ENCODE assay signal across 17 cellular contexts in genomic region chr13:80924596-80924995, GRCh38.
DNase-seq lines count a peak whose midpoint lies in the region.
"Had no signal": no experiment of that assay in that cellular context is flagged by ENCODE, and none has a peak within 500 bp of the region (broad histone marks: within the 10 kb centered on the region; RNA-seq: fewer than 3 reads in every experiment).

No MANE protein-coding gene starts in this region.

- H2BK120ac ChIP-seq in neuronal stem cell (ENCODE audit: low read depth, low read length) = no peak overlapping the region
- no peak overlapping the region for H2BK120ac ChIP-seq in trophoblast cell (ENCODE audit: insufficient read depth, low read length, poor library complexity)

- H4K91ac ChIP-seq in neuronal stem cell (ENCODE audit: low read depth, low read length, poor library complexity) = no peak overlapping the region
- no peak overlapping the region for H4K91ac ChIP-seq in trophoblast cell (ENCODE audit: low read depth, low read length)

- no peak overlapping the region for H2BK15ac ChIP-seq in neuronal stem cell (ENCODE audit: low read length)

- H2AFZ ChIP-seq in neuronal stem cell (ENCODE audit: low read length) (peak overlapping the region; percentile 32), trophoblast cell (ENCODE audit: insufficient read depth, low read length, poor library complexity) (no peak overlapping the region)

- no peak overlapping the region for H3K18ac ChIP-seq in neuronal stem cell (ENCODE audit: low read length)
- no peak overlapping the region for H3K18ac ChIP-seq in trophoblast cell (ENCODE audit: low read length)

- WGBS in neuronal stem cell (ENCODE audit: extremely low coverage in 2 of 2, insufficient read length in 2 of 2, insufficient replicate concordance in 1 of 2), 2 donors = no CpG with 5 or more reads among the region's 5 CpGs
- WGBS in trophoblast cell (ENCODE audit: extremely low coverage, insufficient coverage, insufficient read length) = no CpG with 5 or more reads among the region's 5 CpGs

- H3K4ac ChIP-seq in neuronal stem cell (ENCODE audit: low read length) (no peak overlapping the region), trophoblast cell (ENCODE audit: low read depth, low read length) (no peak overlapping the region)

- H3K9ac ChIP-seq in neuronal stem cell (ENCODE audit: low read depth, low read length, poor library complexity) = no peak overlapping the region
- no peak overlapping the region for H3K9ac ChIP-seq in trophoblast cell (ENCODE audit: low read length)

- H2BK12ac ChIP-seq in neuronal stem cell (ENCODE audit: low read length) = no peak overlapping the region
- H2BK12ac ChIP-seq in trophoblast cell (ENCODE audit: low read length) = no peak overlapping the region

- no peak overlapping the region for H4K8ac ChIP-seq in neuronal stem cell (ENCODE audit: low read depth, low read length)
- H4K8ac ChIP-seq in trophoblast cell (ENCODE audit: low read depth, low read length) = no peak overlapping the region

- H3K79me2 ChIP-seq in trophoblast cell (ENCODE audit: control insufficient read depth, insufficient read depth, low read length, poor library complexity) = no peaks in the 10 kb centered on the region

- H3K36me3 ChIP-seq in neuronal stem cell (replicated peaks in 1 of 2; ENCODE audit: control insufficient read depth in 2 of 2, insufficient read depth in 2 of 2, low read length in 2 of 2) (no peaks in the 10 kb centered on the region), trophoblast cell (ENCODE audit: control insufficient read depth in 1 of 2, insufficient read depth in 2 of 2, low read length in 2 of 2) (no peaks in the 10 kb centered on the region)
- H3K36me3 ChIP-seq: esophagus muscularis mucosa, sigmoid colon, WERI-Rb-1 had no signal

- no peak overlapping the region for H4K12ac ChIP-seq in trophoblast cell (ENCODE audit: low read depth, low read length)

- H3K4me1 ChIP-seq in neuronal stem cell (ENCODE audit: control insufficient read depth in 2 of 2, insufficient read depth in 1 of 2, low read depth in 1 of 2, low read length in 2 of 2) = no peaks in the 10 kb centered on the region
- no peaks in the 10 kb centered on the region for H3K4me1 ChIP-seq in trophoblast cell (ENCODE audit: control insufficient read depth in 1 of 2, insufficient read depth in 2 of 2, low read length in 2 of 2)
- H3K4me1 ChIP-seq: esophagus muscularis mucosa, sigmoid colon had no signal

- no peaks in the 10 kb centered on the region for H3K79me1 ChIP-seq in neuronal stem cell (ENCODE audit: low read depth, low read length)
- no peaks in the 10 kb centered on the region for H3K79me1 ChIP-seq in trophoblast cell (ENCODE audit: low read length)

- H3K14ac ChIP-seq in neuronal stem cell (ENCODE audit: low read length) (no peak overlapping the region), trophoblast cell (ENCODE audit: low read length) (no peak overlapping the region)

- H2AK5ac ChIP-seq in neuronal stem cell (ENCODE audit: low read depth, low read length) (no peak overlapping the region), trophoblast cell (ENCODE audit: low read length) (no peak overlapping the region)

- H2BK5ac ChIP-seq in neuronal stem cell (ENCODE audit: low read length) (no peak overlapping the region), trophoblast cell (ENCODE audit: low read depth, low read length, poor library complexity) (no peak overlapping the region)

- peak; percentile 10 for DNase-seq in HT1080 (ENCODE audit: low read depth)
- peak; percentile 50 for DNase-seq in amniotic epithelial cell (ENCODE audit: low read depth)
- DNase-seq in fibroblast of peridontal ligament (ENCODE audit: extremely low read depth) = peak; percentile 12
- DNase-seq in neuronal stem cell (ENCODE audit: low spot score) = no peak
- DNase-seq in NCI-H2081 treated with DMSO at 0.1 percent for 48 hours (lab: John Stamatoyannopoulos, UW) = no peak
- no peak for DNase-seq in trophoblast cell
- DNase-seq in stimulated activated CD4-positive, alpha-beta T cell treated with anti-CD3 and anti-CD28 coated beads, Interleukin-4, amount 100 ng/mL, for 4 hours = no peak
- no peak for DNase-seq in amygdala (lab: John Stamatoyannopoulos, UW)
- DNase-seq: activated CD4-positive, alpha-beta T cell treated with anti-CD3 and anti-CD28 coated beads, Interleukin-2, amount 50 U/mL, for 48 hours; activated naive CD4-positive, alpha-beta T cell treated with anti-CD3 and anti-CD28 coated beads, Interleukin-2, amount 10 ng/mL, durations not matched to agents 7 days and 5 days; activated T-cell treated with anti-CD3 and anti-CD28 coated beads for 4 hours; GOT3; hypothalamus; MM.1S; sigmoid colon; WERI-Rb-1 had no signal

- H3K27me3 ChIP-seq in neuronal stem cell (ENCODE audit: control insufficient read depth in 3 of 3, insufficient read depth in 3 of 3, low read depth in 1 of 3, low read length in 3 of 3) (no peaks in the 10 kb centered on the region), trophoblast cell (ENCODE audit: insufficient read depth, low read length) (no peaks in the 10 kb centered on the region)
- H3K27me3 ChIP-seq: esophagus muscularis mucosa, sigmoid colon had no signal

- H3K9me3 ChIP-seq in neuronal stem cell (replicated peaks in 1 of 2; ENCODE audit: control insufficient read depth in 2 of 2, insufficient read depth in 1 of 2, low read depth in 1 of 2, low read length in 2 of 2) (peaks cover 0 to 3% of the 10 kb centered on the region in 2 donors), trophoblast cell (ENCODE audit: insufficient read depth, low read depth, low read length) (no peaks in the 10 kb centered on the region)
- H3K9me3 ChIP-seq: esophagus muscularis mucosa, sigmoid colon had no signal

- H3K27ac ChIP-seq in neuronal stem cell (replicated peaks; ENCODE audit: low read length) (no peak overlapping the region), trophoblast cell (ENCODE audit: low read depth, low read length) (no peak overlapping the region)
- H3K27ac ChIP-seq: esophagus muscularis mucosa, sigmoid colon, WERI-Rb-1 had no signal

- H3K4me2 ChIP-seq in neuronal stem cell (ENCODE audit: insufficient read depth, low read length, poor library complexity, severe bottlenecking) = no peak overlapping the region
- H3K4me2 ChIP-seq in trophoblast cell (ENCODE audit: low read length) = no peak overlapping the region

- H3K4me3 ChIP-seq in neuronal stem cell (ENCODE audit: low read length in 2 of 2) (no peak overlapping the region), trophoblast cell (ENCODE audit: low read depth, low read length) (no peak overlapping the region)
- H3K4me3 ChIP-seq: esophagus muscularis mucosa, sigmoid colon had no signal

- no peak overlapping the region for H3K23ac ChIP-seq in neuronal stem cell (ENCODE audit: low read depth, low read length, poor library complexity)
- H3K23ac ChIP-seq in trophoblast cell (ENCODE audit: low read length) = no peak overlapping the region

Comparison
In these comparisons a context has a peak if more than half of its experiments do, and no peak if none do; other contexts are left out.
1. DNase-seq: peak in HT1080 (single experiment), amniotic epithelial cell (single experiment) and fibroblast of peridontal ligament (single experiment); none in neuronal stem cell (single experiment), NCI-H2081 treated with DMSO at 0.1 percent for 48 hours (single experiment), trophoblast cell (0 of 2), stimulated activated CD4-positive, alpha-beta T cell treated with anti-CD3 and anti-CD28 coated beads, Interleukin-4, amount 100 ng/mL, for 4 hours (0 of 2) and amygdala (0 of 56).